ENCODE assay signal across 22 cellular contexts in genomic region chr7:19023477-19023876, GRCh38.
"Had no signal": no experiment of that assay in that cellular context is flagged by ENCODE, and none has a peak within 500 bp of the region (broad histone marks: within the 10 kb centered on the region; RNA-seq: fewer than 3 reads in every experiment).

No MANE protein-coding gene starts in this region.

- H3K27me3 Mint-ChIP-seq: dendritic cell treated with granulocyte-macrophage colony-stimulating factor and Interleukin-4, amounts not matched to agents 40 ng/mL and 50 ng/mL, for 4 days; effector memory CD8-positive, alpha-beta T cell; type B pancreatic cell had no signal

- H3K36me3 ChIP-seq: esophagus squamous epithelium, gastroesophageal sphincter, left ventricle myocardium inferior, lower lobe of right lung, suprapubic skin, thyroid gland, uterus had no signal

- H3K36me3 Mint-ChIP-seq: immature natural killer cell; memory B cell; naive B cell; stimulated activated effector memory CD8-positive, alpha-beta T cell treated with anti-CD3 and anti-CD28 coated beads, Interleukin-12 subunit alpha, Interleukin-12 subunit beta, amount 100 ng/mL, for 72 hours had no signal

- H3K4me3 ChIP-seq: esophagus squamous epithelium, gastroesophageal sphincter, left ventricle myocardium inferior, lower lobe of right lung, suprapubic skin, thyroid gland, uterus had no signal

- H3K27ac ChIP-seq: esophagus squamous epithelium, gastroesophageal sphincter, left ventricle myocardium inferior, lower lobe of right lung, suprapubic skin, thyroid gland, uterus had no signal

- H3K9me3 Mint-ChIP-seq: type B pancreatic cell had no signal

- ATAC-seq: effector memory CD8-positive, alpha-beta T cell; gastroesophageal sphincter; lower lobe of right lung; sciatic nerve; stimulated activated effector memory CD8-positive, alpha-beta T cell treated with anti-CD3 and anti-CD28 coated beads, Interleukin-12 subunit alpha, Interleukin-12 subunit beta, amount 100 ng/mL, for 72 hours; stimulated activated naive CD8-positive, alpha-beta T cell treated with anti-CD3 and anti-CD28 coated beads, Interleukin-15, Interleukin-2, amounts not matched to agents 100 U/mL and 50 U/mL, for 24 hours had no signal

- H3K4me3 Mint-ChIP-seq: dendritic cell treated with granulocyte-macrophage colony-stimulating factor and Interleukin-4, amounts not matched to agents 40 ng/mL and 50 ng/mL, for 4 days; effector memory CD8-positive, alpha-beta T cell; immature natural killer cell; memory B cell; naive B cell; nephron; stimulated activated effector memory CD8-positive, alpha-beta T cell treated with anti-CD3 and anti-CD28 coated beads, Interleukin-12 subunit alpha, Interleukin-12 subunit beta, amount 100 ng/mL, for 72 hours; type B pancreatic cell had no signal

- H3K4me1 ChIP-seq: esophagus squamous epithelium, gastroesophageal sphincter, left ventricle myocardium inferior, lower lobe of right lung, suprapubic skin, thyroid gland, uterus had no signal

- DNase-seq: effector memory CD8-positive, alpha-beta T cell; esophagus squamous epithelium; glutamatergic neuron; immature natural killer cell; kidney; left cardiac atrium; left ventricle myocardium inferior; lower lobe of right lung; naive B cell; occipital lobe; stimulated activated CD4-positive, alpha-beta T cell treated with anti-CD3 and anti-CD28 coated beads, Interleukin-12 subunit alpha, Interleukin-12 subunit beta, amount 100 ng/mL, for 4 hours; stimulated activated naive CD8-positive, alpha-beta T cell treated with anti-CD3 and anti-CD28 coated beads, Interleukin-15, Interleukin-2, amounts not matched to agents 100 U/mL and 50 U/mL, for 24 hours; thyroid gland; uterus had no signal

- H3K4me1 Mint-ChIP-seq: immature natural killer cell; memory B cell; naive B cell; nephron; stimulated activated effector memory CD8-positive, alpha-beta T cell treated with anti-CD3 and anti-CD28 coated beads, Interleukin-12 subunit alpha, Interleukin-12 subunit beta, amount 100 ng/mL, for 72 hours had no signal

- H3K27ac Mint-ChIP-seq: dendritic cell treated with granulocyte-macrophage colony-stimulating factor and Interleukin-4, amounts not matched to agents 40 ng/mL and 50 ng/mL, for 4 days; effector memory CD8-positive, alpha-beta T cell; immature natural killer cell; memory B cell; naive B cell; nephron; stimulated activated effector memory CD8-positive, alpha-beta T cell treated with anti-CD3 and anti-CD28 coated beads, Interleukin-12 subunit alpha, Interleukin-12 subunit beta, amount 100 ng/mL, for 72 hours; type B pancreatic cell had no signal

- H3K27me3 ChIP-seq: esophagus squamous epithelium, gastroesophageal sphincter, suprapubic skin, thyroid gland, uterus had no signal

- H3K9me3 ChIP-seq: esophagus squamous epithelium, gastroesophageal sphincter, left ventricle myocardium inferior, lower lobe of right lung, suprapubic skin, thyroid gland, uterus had no signal
